7 cellular contexts compared by ENCODE assay signal in the genomic region with DNA sequence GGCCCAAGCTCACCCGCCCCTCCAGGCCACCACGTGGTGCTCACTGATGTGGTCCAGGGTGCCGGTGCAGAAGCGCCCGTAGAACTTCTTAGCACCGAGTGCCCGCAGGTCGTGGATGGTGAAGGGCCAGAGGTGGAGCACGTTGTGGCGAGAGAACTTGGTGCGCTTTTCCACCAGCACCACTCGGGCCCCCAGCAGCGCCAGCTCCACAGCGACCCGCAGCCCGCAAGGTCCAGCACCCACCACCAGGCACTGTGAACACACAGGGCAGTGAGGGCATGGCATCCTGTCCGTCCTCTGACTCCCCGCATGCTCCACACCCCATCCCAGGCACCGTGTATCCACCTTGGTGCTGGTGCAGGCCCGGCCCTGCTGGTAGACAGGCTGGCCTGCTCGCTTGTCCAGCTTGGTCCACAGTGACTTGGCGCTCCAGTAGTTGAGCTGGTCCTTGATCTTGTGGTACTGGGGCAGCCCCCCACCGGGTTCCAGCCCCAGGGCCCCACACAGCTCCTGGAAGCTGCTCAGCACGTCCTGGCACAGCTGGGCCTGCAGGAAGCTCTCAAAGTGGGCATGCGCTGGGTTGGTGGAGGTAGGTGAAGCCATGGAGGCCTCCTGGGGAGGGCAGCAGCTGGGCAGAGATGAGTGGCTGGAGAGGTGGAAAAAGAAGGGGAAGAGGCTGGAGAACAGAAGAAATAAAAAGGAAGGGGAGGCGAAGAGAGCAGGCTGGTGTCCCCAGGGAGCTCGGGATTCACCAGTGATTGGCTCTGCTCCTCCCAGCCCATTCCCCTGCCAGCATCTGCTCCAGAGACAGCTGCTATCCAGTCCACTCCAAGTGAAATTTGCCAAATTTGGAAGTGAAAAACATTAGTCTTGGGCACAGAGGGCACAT. TPM values are rescaled to one million over a fixed set of nuclear protein-coding genes. Genes with fewer than 3 reads are reported as not detected.
A peak's percentile ranks its signal among the peaks of the same experiment; 100 is the strongest.
DNase-seq lines count a peak whose midpoint lies in the region; ATAC-seq and TF ChIP-seq lines count a peak whose summit lies in the region.

No MANE protein-coding gene starts in this region.

- TF ChIP-seq POLR2A in GM18951 (IDR thresholded peaks at IDR 0.05; ENCODE audit: extremely low read depth, insufficient read depth, insufficient read length): peak; percentile 22
- TF ChIP-seq POLR2A in sigmoid colon (IDR thresholded peaks at IDR 0.05): no peak

- H3K27ac ChIP-seq in sigmoid colon: peak overlapping the region in 3 of 4 donors; percentile 68 to 77 (median 74)

- no peaks in the 10 kb centered on the region for H3K27me3 ChIP-seq in sigmoid colon

- in situ Hi-C loops in GM18951 (cut with MboI; ENCODE audit: low sequenced_read_pairs, unreplicated experiment): no loop called here

- H3K4me1 Mint-ChIP-seq in endothelial cell (ENCODE audit: unreplicated experiment): peaks cover 2% of the 10 kb centered on the region

- peak; percentile 83 for DNase-seq in NCI-H446 treated with DMSO at 0.1 percent for 48 hours (lab: John Stamatoyannopoulos, UW)
- DNase-seq in endothelial cell (ENCODE audit: low spot score): no peak
- peak; percentile 66 for DNase-seq in sigmoid colon
- DNase-seq in effector CD8-positive, alpha-beta T cell (lab: John Stamatoyannopoulos, UW): no peak

- peaks cover 17% of the 10 kb centered on the region for H3K27me3 Mint-ChIP-seq in endothelial cell (ENCODE audit: unreplicated experiment)

- H3K4me3 ChIP-seq in sigmoid colon: peak overlapping the region in 3 of 4 donors; percentile 65 to 76 (median 76)

- H3K9me3 Mint-ChIP-seq in endothelial cell (ENCODE audit: unreplicated experiment): no peaks in the 10 kb centered on the region

- no peaks in the 10 kb centered on the region for H3K36me3 ChIP-seq in sigmoid colon

- H3K36me3 Mint-ChIP-seq in endothelial cell (ENCODE audit: low read depth, unreplicated experiment): no peaks in the 10 kb centered on the region

- no peaks in the 10 kb centered on the region for H3K9me3 ChIP-seq in sigmoid colon

- peak overlapping the region; percentile 29 for H3K4me3 Mint-ChIP-seq in endothelial cell (ENCODE audit: unreplicated experiment)

- intact Hi-C loops in sigmoid colon (cut with DNase I): loop anchor here (2.0 kb wide), 1 partner anchor 13 kb away; a partner anchor contains a TSS

- H3K27ac Mint-ChIP-seq in endothelial cell (ENCODE audit: unreplicated experiment): no peak overlapping the region

- TF ChIP-seq CTCF in endothelial cell (IDR thresholded peaks at IDR 0.05; ENCODE audit: unreplicated experiment): no peak
- TF ChIP-seq CTCF in sigmoid colon (IDR thresholded peaks at IDR 0.05): no peak

- WGBS in sigmoid colon, 2 donors: 85 to 95% methylated on average over 27 of the region's 27 CpGs

- no peak for TF ChIP-seq EP300 in sigmoid colon (IDR thresholded peaks at IDR 0.05)

- ATAC-seq in HG03354 (IDR thresholded peaks at IDR 0.05; ENCODE audit: poor library complexity, severe bottlenecking, unreplicated experiment): no peak
- no peak for ATAC-seq in HG03095 (IDR thresholded peaks at IDR 0.05; ENCODE audit: unreplicated experiment)

- peaks cover 0 to 32% (median 22%) of the 10 kb centered on the region in 4 donors for H3K4me1 ChIP-seq in sigmoid colon

RNA-seq across cellular contexts. Expression of a gene that starts 1.7 kb away (rescaled TPM):
- total RNA-seq in endothelial cell (ENCODE audit: unreplicated experiment): 19.9 TPM
- 10 to 100 TPM in 2 of 4 donors, 1 to 10 TPM in 2; 7.8 to 23.5 (median 10.7) TPM for total RNA-seq in sigmoid colon
- polyA plus RNA-seq in sigmoid colon: 10 to 100 TPM; 14.8 to 71.3 (median 19.8) TPM

RNA-seq across cellular contexts. Expression of a gene that starts 13.3 kb away (rescaled TPM):
- 8.8 TPM for total RNA-seq in endothelial cell (ENCODE audit: unreplicated experiment)
- 10 to 100 TPM in 1 of 4 donors, 1 to 10 TPM in 3; 2.4 to 18.3 (median 6.6) TPM for total RNA-seq in sigmoid colon
- 10 to 100 TPM; 14.4 to 19.2 (median 16.6) TPM for polyA plus RNA-seq in sigmoid colon

RNA-seq across cellular contexts. Expression of a gene that starts 13.4 kb away (rescaled TPM):
- total RNA-seq in endothelial cell (ENCODE audit: unreplicated experiment) (0.95 TPM), sigmoid colon (10 to 100 TPM in 1 of 4 donors, 1 to 10 TPM in 3; 1.4 to 10.2 (median 4.3) TPM)
- polyA plus RNA-seq in sigmoid colon: 1 to 10 TPM in 1 of 3 donors, under 1 TPM in 2; 0.44 to 1.4 (median 0.60) TPM

RNA-seq across cellular contexts. Expression of a gene that starts 29.2 kb away (rescaled TPM):
- 5.1 TPM for total RNA-seq in endothelial cell (ENCODE audit: unreplicated experiment)
- 1 to 10 TPM; 4.6 to 8.2 (median 6.3) TPM for total RNA-seq in sigmoid colon
- polyA plus RNA-seq in sigmoid colon: 1 to 10 TPM; 2.1 to 5.1 (median 2.4) TPM

Comparison
In these comparisons a context has a peak if more than half of its experiments do, and no peak if none do; other contexts are left out.
1. DNase-seq: peak in NCI-H446 treated with DMSO at 0.1 percent for 48 hours (single experiment) and sigmoid colon (single experiment); none in endothelial cell (single experiment) and effector CD8-positive, alpha-beta T cell (single experiment).